9 cellular contexts compared by ENCODE assay signal in genomic region chr20:50151034-50151743, GRCh38. TPM values are rescaled to one million over a fixed set of nuclear protein-coding genes. Genes with fewer than 3 reads are reported as not detected.
DNase-seq lines count a peak whose midpoint lies in the region; ATAC-seq lines count a peak whose summit lies in the region.
"Had no signal": no experiment of that assay in that cellular context is flagged by ENCODE, and none has a peak within 500 bp of the region (broad histone marks: within the 10 kb centered on the region; RNA-seq: fewer than 3 reads in every experiment).

No MANE protein-coding gene starts in this region.

- H3K4me1 Mint-ChIP-seq in activated CD8-positive, alpha-beta memory T cell treated with anti-CD3 and anti-CD28 coated beads, Interleukin-2, amount 10 ng/mL, durations not matched to agents 7 days and 5 days, result peaks cover 62% of the 10 kb centered on the region
- peaks cover 73% of the 10 kb centered on the region for H3K4me1 Mint-ChIP-seq in activated T-helper 1 cell treated with anti-CD3 and anti-CD28 coated beads, Interleukin-12 subunit alpha, Interleukin-12 subunit beta, Interleukin-2, Interleukin-4 antibody, amounts not matched to agents 30 ng/mL and 10 ng/mL and 1 ng/mL, durations not matched to agents 14 hours and 24 hours and 36 hours (ENCODE audit: low read depth)
- H3K4me1 Mint-ChIP-seq in immature natural killer cell, result peaks cover 65 to 79% of the 10 kb centered on the region in 2 donors

- ATAC-seq in activated CD8-positive, alpha-beta memory T cell treated with anti-CD3 and anti-CD28 coated beads, Interleukin-2, amount 10 ng/mL, durations not matched to agents 7 days and 5 days, result no peak
- ATAC-seq: sciatic nerve had no signal

- peaks cover 26% of the 10 kb centered on the region for H3K4me1 ChIP-seq in thymus (ENCODE audit: control insufficient read depth, insufficient read depth, low read length)

- H3K27ac ChIP-seq in thymus (ENCODE audit: low read depth), result peak overlapping the region; percentile 43

- no peaks in the 10 kb centered on the region for H3K9me3 ChIP-seq in thymus (ENCODE audit: control insufficient read depth)

- no peak for DNase-seq in activated CD8-positive, alpha-beta memory T cell treated with anti-CD3 and anti-CD28 coated beads, Interleukin-2, amount 10 ng/mL, durations not matched to agents 7 days and 5 days
- DNase-seq in activated CD8-positive, alpha-beta memory T cell treated with anti-CD3 and anti-CD28 coated beads, Interleukin-2, amount 50 U/mL, for 4 hours, result no peak
- no peak for DNase-seq in activated T-helper 1 cell treated with anti-CD3 and anti-CD28 coated beads, Interleukin-12 subunit alpha, Interleukin-12 subunit beta, Interleukin-2, Interleukin-4 antibody, amounts not matched to agents 30 ng/mL and 10 ng/mL and 1 ng/mL, durations not matched to agents 14 hours and 24 hours and 36 hours (ENCODE audit: low spot score)
- no peak for DNase-seq in immature natural killer cell
- no peak for DNase-seq in NCI-H1694 (lab: John Stamatoyannopoulos, UW)
- no peak for DNase-seq in NCI-H1930 (lab: John Stamatoyannopoulos, UW)
- DNase-seq in GF-D8 (lab: John Stamatoyannopoulos, UW), result no peak

- H3K27ac Mint-ChIP-seq in activated CD8-positive, alpha-beta memory T cell treated with anti-CD3 and anti-CD28 coated beads, Interleukin-2, amount 10 ng/mL, durations not matched to agents 7 days and 5 days, result peak overlapping the region; percentile 45
- H3K27ac Mint-ChIP-seq in activated T-helper 1 cell treated with anti-CD3 and anti-CD28 coated beads, Interleukin-12 subunit alpha, Interleukin-12 subunit beta, Interleukin-2, Interleukin-4 antibody, amounts not matched to agents 30 ng/mL and 10 ng/mL and 1 ng/mL, durations not matched to agents 14 hours and 24 hours and 36 hours, result peak overlapping the region; percentile 67
- peak overlapping the region in 5 of 6 donors; percentile 22 to 97 (median 81) for H3K27ac Mint-ChIP-seq in immature natural killer cell

- CTCF ChIA-PET in activated CD8-positive, alpha-beta memory T cell treated with anti-CD3 and anti-CD28 coated beads, Interleukin-2, amount 10 ng/mL, durations not matched to agents 7 days and 5 days (lab: Charles Lee), result interaction anchor here (1.0 to 6.0 kb wide), 6 partner anchors 16 to 80 kb away, joined by 3 to 67 read pairs (median 4); no protein-coding TSS in a partner anchor

- H3K36me3 ChIP-seq in thymus (ENCODE audit: control insufficient read depth, insufficient read depth), result peaks cover 21% of the 10 kb centered on the region

- peaks cover 13% of the 10 kb centered on the region for H3K36me3 Mint-ChIP-seq in activated CD8-positive, alpha-beta memory T cell treated with anti-CD3 and anti-CD28 coated beads, Interleukin-2, amount 10 ng/mL, durations not matched to agents 7 days and 5 days
- peaks cover 12% of the 10 kb centered on the region for H3K36me3 Mint-ChIP-seq in activated T-helper 1 cell treated with anti-CD3 and anti-CD28 coated beads, Interleukin-12 subunit alpha, Interleukin-12 subunit beta, Interleukin-2, Interleukin-4 antibody, amounts not matched to agents 30 ng/mL and 10 ng/mL and 1 ng/mL, durations not matched to agents 14 hours and 24 hours and 36 hours (ENCODE audit: low read depth)
- H3K36me3 Mint-ChIP-seq in immature natural killer cell, result no peaks in the 10 kb centered on the region

- H3K27me3 Mint-ChIP-seq in activated CD8-positive, alpha-beta memory T cell treated with anti-CD3 and anti-CD28 coated beads, Interleukin-2, amount 10 ng/mL, durations not matched to agents 7 days and 5 days, result no peaks in the 10 kb centered on the region
- H3K27me3 Mint-ChIP-seq in activated T-helper 1 cell treated with anti-CD3 and anti-CD28 coated beads, Interleukin-12 subunit alpha, Interleukin-12 subunit beta, Interleukin-2, Interleukin-4 antibody, amounts not matched to agents 30 ng/mL and 10 ng/mL and 1 ng/mL, durations not matched to agents 14 hours and 24 hours and 36 hours (ENCODE audit: insufficient read depth), result no peaks in the 10 kb centered on the region
- peaks cover 0 to 11% (median 2%) of the 10 kb centered on the region in 3 donors for H3K27me3 Mint-ChIP-seq in immature natural killer cell (ENCODE audit: low read depth in 3 of 3)

- H3K4me3 Mint-ChIP-seq in activated CD8-positive, alpha-beta memory T cell treated with anti-CD3 and anti-CD28 coated beads, Interleukin-2, amount 10 ng/mL, durations not matched to agents 7 days and 5 days, result no peak overlapping the region
- peak overlapping the region; percentile 87 for H3K4me3 Mint-ChIP-seq in activated T-helper 1 cell treated with anti-CD3 and anti-CD28 coated beads, Interleukin-12 subunit alpha, Interleukin-12 subunit beta, Interleukin-2, Interleukin-4 antibody, amounts not matched to agents 30 ng/mL and 10 ng/mL and 1 ng/mL, durations not matched to agents 14 hours and 24 hours and 36 hours
- H3K4me3 Mint-ChIP-seq in immature natural killer cell, result peak overlapping the region; percentile 24 to 87 (median 61)

- intact Hi-C loops in activated T-helper 1 cell treated with anti-CD3 and anti-CD28 coated beads, Interleukin-12 subunit alpha, Interleukin-12 subunit beta, Interleukin-2, Interleukin-4 antibody, amounts not matched to agents 30 ng/mL and 10 ng/mL and 1 ng/mL, durations not matched to agents 14 hours and 24 hours and 36 hours (cut with micrococcal nuclease), result loop anchor here (5.0 kb wide), 1 partner anchor 214 kb away; the partner anchor contains the start of gene RNF114

- no peaks in the 10 kb centered on the region for H3K27me3 ChIP-seq in thymus (ENCODE audit: control insufficient read depth, insufficient read depth)

- H3K9me3 Mint-ChIP-seq in activated CD8-positive, alpha-beta memory T cell treated with anti-CD3 and anti-CD28 coated beads, Interleukin-2, amount 10 ng/mL, durations not matched to agents 7 days and 5 days (ENCODE audit: low read depth), result no peaks in the 10 kb centered on the region
- no peaks in the 10 kb centered on the region for H3K9me3 Mint-ChIP-seq in activated T-helper 1 cell treated with anti-CD3 and anti-CD28 coated beads, Interleukin-12 subunit alpha, Interleukin-12 subunit beta, Interleukin-2, Interleukin-4 antibody, amounts not matched to agents 30 ng/mL and 10 ng/mL and 1 ng/mL, durations not matched to agents 14 hours and 24 hours and 36 hours
- H3K9me3 Mint-ChIP-seq in immature natural killer cell, result no peaks in the 10 kb centered on the region

- WGBS in thymus, result 86% methylated on average over 10 of the region's 10 CpGs

- H3K4me3 ChIP-seq in thymus (ENCODE audit: low read length), result no peak overlapping the region

RNA-seq across cellular contexts. Expression of gene PEDS1, which starts 2.3 kb away (rescaled TPM):
- total RNA-seq in activated CD8-positive, alpha-beta memory T cell treated with anti-CD3 and anti-CD28 coated beads, Interleukin-2, amount 10 ng/mL, durations not matched to agents 7 days and 5 days, result 10 to 100 TPM; 24.2 to 25.4 TPM
- 30.7 and 33.4 TPM in 2 replicates for total RNA-seq in activated T-helper 1 cell treated with anti-CD3 and anti-CD28 coated beads, Interleukin-12 subunit alpha, Interleukin-12 subunit beta, Interleukin-2, Interleukin-4 antibody, amounts not matched to agents 30 ng/mL and 10 ng/mL and 1 ng/mL, durations not matched to agents 14 hours and 24 hours and 36 hours
- polyA plus RNA-seq in immature natural killer cell, result 10 to 100 TPM; 15.2 to 33.5 (median 19.7) TPM
- polyA plus RNA-seq in thymus, result 26.5 TPM

RNA-seq across cellular contexts. Expression of gene UBE2V1, which starts 38.2 kb away (rescaled TPM):
- total RNA-seq in activated CD8-positive, alpha-beta memory T cell treated with anti-CD3 and anti-CD28 coated beads, Interleukin-2, amount 10 ng/mL, durations not matched to agents 7 days and 5 days, result 100 to 1,000 TPM; 140 to 158 TPM
- total RNA-seq in activated T-helper 1 cell treated with anti-CD3 and anti-CD28 coated beads, Interleukin-12 subunit alpha, Interleukin-12 subunit beta, Interleukin-2, Interleukin-4 antibody, amounts not matched to agents 30 ng/mL and 10 ng/mL and 1 ng/mL, durations not matched to agents 14 hours and 24 hours and 36 hours, result 166 and 170 TPM in 2 replicates
- polyA plus RNA-seq in immature natural killer cell, result 100 to 1,000 TPM; 112 to 189 (median 185) TPM
- polyA plus RNA-seq in thymus, result 81.3 TPM

RNA-seq across cellular contexts. Expression of gene CEBPB, which starts 39.4 kb away (rescaled TPM):
- 10 to 100 TPM; 32.6 to 34.6 TPM for total RNA-seq in activated CD8-positive, alpha-beta memory T cell treated with anti-CD3 and anti-CD28 coated beads, Interleukin-2, amount 10 ng/mL, durations not matched to agents 7 days and 5 days
- total RNA-seq in activated T-helper 1 cell treated with anti-CD3 and anti-CD28 coated beads, Interleukin-12 subunit alpha, Interleukin-12 subunit beta, Interleukin-2, Interleukin-4 antibody, amounts not matched to agents 30 ng/mL and 10 ng/mL and 1 ng/mL, durations not matched to agents 14 hours and 24 hours and 36 hours, result 52.3 and 55.2 TPM in 2 replicates
- polyA plus RNA-seq in immature natural killer cell, result 10 to 100 TPM; 15.3 to 27.6 (median 22.9) TPM
- polyA plus RNA-seq in thymus, result 42.9 TPM
